1 cellular context compared by ENCODE assay signal in genomic region chr11:57786436-57786835, GRCh38.
TF ChIP-seq lines count a peak whose summit lies in the region.

No MANE protein-coding gene starts in this region.

TF ChIP-seq in GM23338, 12 proteins besides CTCF, POLR2A, EP300 and RAD21 (continued from another document):
- TF ChIP-seq, protein P1, sequence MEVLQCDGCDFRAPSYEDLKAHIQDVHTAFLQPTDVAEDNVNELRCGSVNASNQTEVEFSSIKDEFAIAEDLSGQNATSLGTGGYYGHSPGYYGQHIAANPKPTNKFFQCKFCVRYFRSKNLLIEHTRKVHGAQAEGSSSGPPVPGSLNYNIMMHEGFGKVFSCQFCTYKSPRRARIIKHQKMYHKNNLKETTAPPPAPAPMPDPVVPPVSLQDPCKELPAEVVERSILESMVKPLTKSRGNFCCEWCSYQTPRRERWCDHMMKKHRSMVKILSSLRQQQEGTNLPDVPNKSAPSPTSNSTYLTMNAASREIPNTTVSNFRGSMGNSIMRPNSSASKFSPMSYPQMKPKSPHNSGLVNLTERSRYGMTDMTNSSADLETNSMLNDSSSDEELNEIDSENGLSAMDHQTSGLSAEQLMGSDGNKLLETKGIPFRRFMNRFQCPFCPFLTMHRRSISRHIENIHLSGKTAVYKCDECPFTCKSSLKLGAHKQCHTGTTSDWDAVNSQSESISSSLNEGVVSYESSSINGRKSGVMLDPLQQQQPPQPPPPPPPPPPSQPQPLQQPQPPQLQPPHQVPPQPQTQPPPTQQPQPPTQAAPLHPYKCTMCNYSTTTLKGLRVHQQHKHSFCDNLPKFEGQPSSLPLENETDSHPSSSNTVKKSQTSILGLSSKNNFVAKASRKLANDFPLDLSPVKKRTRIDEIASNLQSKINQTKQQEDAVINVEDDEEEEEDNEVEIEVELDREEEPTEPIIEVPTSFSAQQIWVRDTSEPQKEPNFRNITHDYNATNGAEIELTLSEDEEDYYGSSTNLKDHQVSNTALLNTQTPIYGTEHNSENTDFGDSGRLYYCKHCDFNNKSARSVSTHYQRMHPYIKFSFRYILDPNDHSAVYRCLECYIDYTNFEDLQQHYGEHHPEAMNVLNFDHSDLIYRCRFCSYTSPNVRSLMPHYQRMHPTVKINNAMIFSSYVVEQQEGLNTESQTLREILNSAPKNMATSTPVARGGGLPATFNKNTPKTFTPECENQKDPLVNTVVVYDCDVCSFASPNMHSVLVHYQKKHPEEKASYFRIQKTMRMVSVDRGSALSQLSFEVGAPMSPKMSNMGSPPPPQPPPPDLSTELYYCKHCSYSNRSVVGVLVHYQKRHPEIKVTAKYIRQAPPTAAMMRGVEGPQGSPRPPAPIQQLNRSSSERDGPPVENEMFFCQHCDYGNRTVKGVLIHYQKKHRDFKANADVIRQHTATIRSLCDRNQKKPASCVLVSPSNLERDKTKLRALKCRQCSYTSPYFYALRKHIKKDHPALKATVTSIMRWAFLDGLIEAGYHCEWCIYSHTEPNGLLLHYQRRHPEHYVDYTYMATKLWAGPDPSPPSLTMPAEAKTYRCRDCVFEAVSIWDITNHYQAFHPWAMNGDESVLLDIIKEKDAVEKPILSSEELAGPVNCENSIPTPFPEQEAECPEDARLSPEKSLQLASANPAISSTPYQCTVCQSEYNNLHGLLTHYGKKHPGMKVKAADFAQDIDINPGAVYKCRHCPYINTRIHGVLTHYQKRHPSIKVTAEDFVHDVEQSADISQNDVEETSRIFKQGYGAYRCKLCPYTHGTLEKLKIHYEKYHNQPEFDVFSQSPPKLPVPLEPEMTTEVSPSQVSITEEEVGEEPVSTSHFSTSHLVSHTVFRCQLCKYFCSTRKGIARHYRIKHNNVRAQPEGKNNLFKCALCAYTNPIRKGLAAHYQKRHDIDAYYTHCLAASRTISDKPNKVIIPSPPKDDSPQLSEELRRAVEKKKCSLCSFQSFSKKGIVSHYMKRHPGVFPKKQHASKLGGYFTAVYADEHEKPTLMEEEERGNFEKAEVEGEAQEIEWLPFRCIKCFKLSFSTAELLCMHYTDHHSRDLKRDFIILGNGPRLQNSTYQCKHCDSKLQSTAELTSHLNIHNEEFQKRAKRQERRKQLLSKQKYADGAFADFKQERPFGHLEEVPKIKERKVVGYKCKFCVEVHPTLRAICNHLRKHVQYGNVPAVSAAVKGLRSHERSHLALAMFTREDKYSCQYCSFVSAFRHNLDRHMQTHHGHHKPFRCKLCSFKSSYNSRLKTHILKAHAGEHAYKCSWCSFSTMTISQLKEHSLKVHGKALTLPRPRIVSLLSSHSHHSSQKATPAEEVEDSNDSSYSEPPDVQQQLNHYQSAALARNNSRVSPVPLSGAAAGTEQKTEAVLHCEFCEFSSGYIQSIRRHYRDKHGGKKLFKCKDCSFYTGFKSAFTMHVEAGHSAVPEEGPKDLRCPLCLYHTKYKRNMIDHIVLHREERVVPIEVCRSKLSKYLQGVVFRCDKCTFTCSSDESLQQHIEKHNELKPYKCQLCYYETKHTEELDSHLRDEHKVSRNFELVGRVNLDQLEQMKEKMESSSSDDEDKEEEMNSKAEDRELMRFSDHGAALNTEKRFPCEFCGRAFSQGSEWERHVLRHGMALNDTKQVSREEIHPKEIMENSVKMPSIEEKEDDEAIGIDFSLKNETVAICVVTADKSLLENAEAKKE (CRISPR knock-in tag; IDR thresholded peaks at IDR 0.05) = no peak
- no peak for TF ChIP-seq POLR2AphosphoS5 (IDR thresholded peaks at IDR 0.05; ENCODE audit: low read depth)
- TF ChIP-seq JUNB (IDR thresholded peaks at IDR 0.05; ENCODE audit: unreplicated experiment) = no peak
- no peak for TF ChIP-seq REST (IDR thresholded peaks at IDR 0.05; ENCODE audit: unreplicated experiment)
